Comparison of ENCODE assay signal across 8 cellular contexts in genomic region chr14:24036963-24037657, GRCh38. TPM values are rescaled to one million over a fixed set of nuclear protein-coding genes. Genes with fewer than 3 reads are reported as not detected.
A peak's percentile ranks its signal among the peaks of the same experiment; 100 is the strongest.
DNase-seq lines count a peak whose midpoint lies in the region; ATAC-seq, FAIRE-seq and TF ChIP-seq lines count a peak whose summit lies in the region.
"Not testable (repeated sequence)": the region's sequence is repeated elsewhere in the genome, so short reads cannot be mapped to it uniquely, and the experiment has no call there.

No MANE protein-coding gene starts in this region.

- H3K9ac ChIP-seq in astrocyte (ENCODE audit: low read length); fibroblast of lung (ENCODE audit: insufficient read depth, low read length): not testable (repeated sequence)
- peak overlapping the region in 1 of 2 donors; percentile 76 for H3K9ac ChIP-seq in mucosa of rectum (ENCODE audit: low read depth in 1 of 2, low read length in 2 of 2)

- not testable (repeated sequence) for H3K27ac ChIP-seq in astrocyte (ENCODE audit: low read depth, low read length); fibroblast of lung (ENCODE audit: insufficient read depth, low read length)
- H3K27ac ChIP-seq in mucosa of rectum (ENCODE audit: low read depth in 2 of 2, low read length in 2 of 2): peak overlapping the region; percentile 92 to 94
- H3K27ac ChIP-seq in skin epidermis: peak overlapping the region in 19 of 21 experiments; percentile 74 to 93 (median 87)

- not testable (repeated sequence) for H3K27me3 ChIP-seq in astrocyte (ENCODE audit: insufficient read depth, low read length); fibroblast of lung (ENCODE audit: control insufficient read depth, insufficient read depth, low read length); mucosa of rectum (ENCODE audit: control insufficient read depth in 2 of 2, insufficient read depth in 2 of 2, low read length in 2 of 2)

- H3K4me1 ChIP-seq in astrocyte (ENCODE audit: insufficient read depth, low read length); fibroblast of lung (ENCODE audit: control insufficient read depth, extremely low read depth, insufficient read depth, low read length): not testable (repeated sequence)
- H3K4me1 ChIP-seq in mucosa of rectum (ENCODE audit: control insufficient read depth in 2 of 2, insufficient read depth in 2 of 2, low read length in 2 of 2): peaks cover 9 to 10% of the 10 kb centered on the region in 2 donors

- CTCF ChIA-PET in T-cell (lab: Charles Lee): interaction anchor here in 1 of 2 donors (0.8 kb wide), 1 partner anchor 71 kb away, joined by 3 read pairs; no protein-coding TSS in a partner anchor

- not testable (repeated sequence) for H3K36me3 ChIP-seq in astrocyte (ENCODE audit: insufficient read depth, low read length); fibroblast of lung (ENCODE audit: control insufficient read depth, insufficient read depth, low read length); mucosa of rectum (ENCODE audit: control insufficient read depth in 2 of 2, insufficient read depth in 2 of 2, low read length in 2 of 2)

- not testable (repeated sequence) for H3K27me3 Mint-ChIP-seq in T-cell
- H3K27me3 Mint-ChIP-seq in astrocyte (ENCODE audit: low read depth, unreplicated experiment): peaks cover 13% of the 10 kb centered on the region

- H3K9me3 Mint-ChIP-seq in T-cell; astrocyte (ENCODE audit: unreplicated experiment): not testable (repeated sequence)

- POLR2A ChIA-PET in T-cell (lab: Charles Lee): not testable (repeated sequence)

- peak overlapping the region; percentile 89 for H3K27ac Mint-ChIP-seq in T-cell
- peak overlapping the region; percentile 80 for H3K27ac Mint-ChIP-seq in astrocyte (ENCODE audit: unreplicated experiment)

- peaks cover 10 to 20% (median 10%) of the 10 kb centered on the region in 3 donors for H3K4me1 Mint-ChIP-seq in T-cell
- H3K4me1 Mint-ChIP-seq in astrocyte (ENCODE audit: low read depth, unreplicated experiment): not testable (repeated sequence)

- not testable (repeated sequence) for FAIRE-seq in astrocyte (lab: Jason Lieb, UNC)

- peak overlapping the region; percentile 88 to 94 (median 89) for H3K4me3 Mint-ChIP-seq in T-cell
- H3K4me3 Mint-ChIP-seq in astrocyte (ENCODE audit: unreplicated experiment): peak overlapping the region; percentile 97

- peak overlapping the region; percentile 66 for H3K4me3 ChIP-seq in AG09309 (ENCODE audit: control insufficient read depth, low read depth, low read length)
- H3K4me3 ChIP-seq in astrocyte (ENCODE audit: insufficient read depth, low read depth, low read length): peak overlapping the region; percentile 59
- peak overlapping the region in 2 of 4 experiments; percentile 48 to 60 for H3K4me3 ChIP-seq in fibroblast of lung (replicated peaks in 1 of 4; ENCODE audit: control extremely low read depth in 1 of 4, insufficient read depth in 1 of 4, low read depth in 3 of 4, low read length in 4 of 4)
- H3K4me3 ChIP-seq in mucosa of rectum (ENCODE audit: low read length in 2 of 2): peak overlapping the region; percentile 75 to 84
- H3K4me3 ChIP-seq in skin epidermis: peak overlapping the region; percentile 46 to 59 (median 52)

- H4K20me1 ChIP-seq in astrocyte (ENCODE audit: insufficient read depth, low read length); fibroblast of lung (ENCODE audit: control insufficient read depth, extremely low read depth, insufficient read depth, low read length): not testable (repeated sequence)

- TF ChIP-seq CTCF in AG09309 (IDR thresholded peaks at IDR 0.05; ENCODE audit: control insufficient read depth, insufficient read depth, low read depth, low read length, missing control alignments); astrocyte (IDR thresholded peaks at IDR 0.05; ENCODE audit: insufficient read depth, low read depth, low read length); fibroblast of lung (conservative IDR thresholded peaks at IDR 0.05 in 1 of 2, IDR thresholded peaks at IDR 0.05 in 1 of 2; ENCODE audit: low read depth in 1 of 2, low read length in 2 of 2): not testable (repeated sequence)

- ATAC-seq in GM19351 (IDR thresholded peaks at IDR 0.05; ENCODE audit: unreplicated experiment) (peak; percentile 13), HG03432 (IDR thresholded peaks at IDR 0.05; ENCODE audit: unreplicated experiment) (peak; percentile 14)
- ATAC-seq in T-cell (replicated peaks in 1 of 4): not testable (repeated sequence)

- H3K36me3 Mint-ChIP-seq in T-cell; astrocyte (ENCODE audit: low read depth, unreplicated experiment): not testable (repeated sequence)

- H3K9me3 ChIP-seq in astrocyte (ENCODE audit: insufficient read depth, low read depth, low read length); fibroblast of lung (ENCODE audit: control insufficient read depth, insufficient read depth, low read depth, low read length); mucosa of rectum (ENCODE audit: control insufficient read depth in 2 of 2, low read length in 2 of 2): not testable (repeated sequence)

- peak overlapping the region; percentile 96 for H2AFZ ChIP-seq in astrocyte (ENCODE audit: low read depth, low read length)
- not testable (repeated sequence) for H2AFZ ChIP-seq in fibroblast of lung (ENCODE audit: low read length)

- not testable (repeated sequence) for H3K79me2 ChIP-seq in astrocyte (ENCODE audit: insufficient read depth, low read length); fibroblast of lung (ENCODE audit: control insufficient read depth, insufficient read depth, low read length)

- not testable (repeated sequence) for DNase-seq in AG09309 (ENCODE audit: low read depth); T-cell; astrocyte (ENCODE audit: low read depth); fibroblast of lung (ENCODE audit: low read depth in 2 of 2)

- H3K4me2 ChIP-seq in astrocyte (ENCODE audit: low read length) (peak overlapping the region; percentile 94), fibroblast of lung (ENCODE audit: extremely low read depth, insufficient read depth, low read length) (peak overlapping the region; percentile 82)

RNA-seq across cellular contexts. Expression of gene CARMIL3, which starts 14.7 kb away (rescaled TPM):
- total RNA-seq in T-cell: 1 to 10 TPM in 1 of 5 donors, under 1 TPM in 4; 0.38 to 1.9 (median 0.59) TPM
- total RNA-seq in astrocyte: 0.34 and 0.38 TPM in 2 replicates
- total RNA-seq in fibroblast of lung: 0.17 and 0.26 TPM in 2 replicates
- 0.11 TPM in 1 of 2 replicates, not detected in the other for polyA plus RNA-seq in fibroblast of lung
- polyA plus RNA-seq in fibroblast of lung (2012): not detected in 2 replicates
- polyA minus RNA-seq in fibroblast of lung (ENCODE audit: low replicate concordance): not detected in 2 replicates

RNA-seq across cellular contexts. Expression of gene CPNE6, which starts 34.3 kb away (rescaled TPM):
- total RNA-seq in T-cell: not detected
- total RNA-seq in astrocyte: not detected in 2 replicates
- total RNA-seq in fibroblast of lung: not detected in 2 replicates
- polyA plus RNA-seq in fibroblast of lung: not detected in 2 replicates
- polyA plus RNA-seq in fibroblast of lung (2012): not detected in 2 replicates
- polyA minus RNA-seq in fibroblast of lung (ENCODE audit: low replicate concordance): not detected in 2 replicates

RNA-seq across cellular contexts. Expression of gene DHRS4L2, which starts 48.4 kb away (rescaled TPM):
- total RNA-seq in T-cell (10 to 100 TPM; 14.0 to 21.9 (median 16.4) TPM), astrocyte (13.4 and 15.8 TPM in 2 replicates), fibroblast of lung (16.7 and 22.6 TPM in 2 replicates)
- polyA plus RNA-seq in fibroblast of lung: 12.7 and 12.8 TPM in 2 replicates
- 27.8 and 33.6 TPM in 2 replicates for polyA plus RNA-seq in fibroblast of lung (2012)
- polyA minus RNA-seq in fibroblast of lung (ENCODE audit: low replicate concordance): 22.4 and 58.6 TPM in 2 replicates

RNA-seq across cellular contexts. Expression of gene PCK2, which starts 57.0 kb away (rescaled TPM):
- total RNA-seq in T-cell (10 to 100 TPM; 11.8 to 35.5 (median 29.4) TPM), astrocyte (73.8 and 101 TPM in 2 replicates), fibroblast of lung (33.9 and 71.3 TPM in 2 replicates)
- 12.7 and 15.9 TPM in 2 replicates for polyA plus RNA-seq in fibroblast of lung
- 17.0 and 22.7 TPM in 2 replicates for polyA plus RNA-seq in fibroblast of lung (2012)
- 33.5 and 51.1 TPM in 2 replicates for polyA minus RNA-seq in fibroblast of lung (ENCODE audit: low replicate concordance)
